Comparison of ENCODE assay signal across 20 cellular contexts in the genomic region with DNA sequence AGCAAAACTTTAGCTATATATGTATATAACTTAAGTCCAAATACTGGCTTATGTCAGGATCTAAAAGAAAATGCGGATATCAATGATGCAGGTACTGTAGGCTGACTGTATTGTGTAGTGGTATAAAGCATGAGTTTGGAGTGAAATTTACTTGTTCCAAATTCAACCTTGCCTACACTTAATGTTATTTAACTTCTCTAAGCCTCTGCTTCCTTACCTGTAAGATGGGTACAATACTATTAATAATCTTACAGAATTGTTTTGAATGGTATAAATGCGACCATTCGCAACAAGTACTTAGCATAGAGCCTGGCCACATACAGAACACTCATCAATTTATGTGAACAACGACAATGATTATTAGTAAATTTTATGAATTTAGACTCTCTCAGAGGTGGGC.
DNase-seq lines count a peak whose midpoint lies in the region; ATAC-seq, FAIRE-seq and TF ChIP-seq lines count a peak whose summit lies in the region.
"Had no signal": no experiment of that assay in that cellular context is flagged by ENCODE, and none has a peak within 500 bp of the region (broad histone marks: within the 10 kb centered on the region; RNA-seq: fewer than 3 reads in every experiment).

No MANE protein-coding gene starts in this region.

- 96% methylated on average over 4 of the region's 4 CpGs for WGBS in HepG2 (ENCODE audit: low lambda C conversion rate)
- WGBS in right lobe of liver (ENCODE audit: insufficient coverage, low coverage, low lambda C conversion rate, missing lambda C conversion rate): 73% methylated on average over 4 of the region's 4 CpGs

- FAIRE-seq in HepG2 (lab: Jason Lieb, UNC): no peak
- FAIRE-seq: H54 had no signal

- H3K27me3 ChIP-seq in HepG2 (ENCODE audit: control insufficient read depth in 1 of 2, insufficient read depth in 2 of 2, low read length in 2 of 2): no peaks in the 10 kb centered on the region
- no peaks in the 10 kb centered on the region for H3K27me3 ChIP-seq in right lobe of liver
- H3K27me3 ChIP-seq in SJCRH30: no peaks in the 10 kb centered on the region

- H2AFZ ChIP-seq in HepG2 (ENCODE audit: low read length): no peak overlapping the region

- peaks cover 12% of the 10 kb centered on the region; the same call in 1 of the 2 replicates for H4K20me1 ChIP-seq in HepG2 (ENCODE audit: insufficient read depth, low read length)

- TF ChIP-seq CTCF in HepG2 (CRISPR knock-in tag; IDR thresholded peaks at IDR 0.05) (no peak), right lobe of liver (IDR thresholded peaks at IDR 0.05) (no peak), glutamatergic neuron (IDR thresholded peaks at IDR 0.05; ENCODE audit: partially characterized antibody, unreplicated experiment) (no peak), nephron progenitor cell (IDR thresholded peaks at IDR 0.05) (no peak)

- H3K27ac Mint-ChIP-seq in glutamatergic neuron (ENCODE audit: unreplicated experiment) (peak overlapping the region; percentile 91), nephron progenitor cell (no peak overlapping the region)

- TF ChIP-seq EP300 in HepG2 (IDR thresholded peaks at IDR 0.05; ENCODE audit: low read depth in 2 of 2, low read length in 2 of 2): no peak
- TF ChIP-seq EP300 in HepG2 (CRISPR knock-in tag; IDR thresholded peaks at IDR 0.05; ENCODE audit: borderline replicate concordance): no peak

- H3K9me3 ChIP-seq in HepG2 (ENCODE audit: low read length) (no peaks in the 10 kb centered on the region), right lobe of liver (no peaks in the 10 kb centered on the region), SJCRH30 (replicated peaks) (no peaks in the 10 kb centered on the region)

- CTCF ChIA-PET in HepG2 (lab: Yijun Ruan, JAX; ENCODE audit: low intra/inter-chr PET ratio, low total read pairs): no interaction called here

- H3K4me3 Mint-ChIP-seq in glutamatergic neuron (ENCODE audit: unreplicated experiment) (no peak overlapping the region), nephron progenitor cell (no peak overlapping the region)
- H3K4me3 Mint-ChIP-seq: CD14-positive monocyte had no signal

- no peak overlapping the region; a peak in 1 of 6 replicates for H3K4me3 ChIP-seq in HepG2 (replicated peaks in 1 of 3; ENCODE audit: insufficient read depth in 1 of 3, low read depth in 2 of 3, low read length in 3 of 3)
- no peak overlapping the region for H3K4me3 ChIP-seq in right lobe of liver
- H3K4me3 ChIP-seq in SJCRH30: no peak overlapping the region

- H3K36me3 Mint-ChIP-seq in glutamatergic neuron (ENCODE audit: unreplicated experiment): no peaks in the 10 kb centered on the region
- H3K36me3 Mint-ChIP-seq in nephron progenitor cell (ENCODE audit: low read depth): peaks cover 11% of the 10 kb centered on the region

- TF ChIP-seq POLR2A in HepG2 (IDR thresholded peaks at IDR 0.05; ENCODE audit: insufficient read depth in 1 of 2, low read depth in 2 of 2, low read length in 2 of 2): no peak
- no peak for TF ChIP-seq POLR2A in right lobe of liver (IDR thresholded peaks at IDR 0.05)

- peaks cover 100% of the 10 kb centered on the region for H3K4me1 ChIP-seq in HepG2 (ENCODE audit: insufficient read depth, low read length)
- H3K4me1 ChIP-seq in right lobe of liver: peaks cover 0 to 58% (median 24%) of the 10 kb centered on the region in 4 donors
- H3K4me1 ChIP-seq in SJCRH30: peaks cover 64% of the 10 kb centered on the region

- DNase-seq in HepG2 (ENCODE audit: low spot score) (no peak), right lobe of liver (no peak), SJCRH30 (no peak), glutamatergic neuron (no peak), nephron progenitor cell (no peak)
- no peak for DNase-seq in NK-92 treated with Interleukin-12 subunit alpha and Interleukin-12 subunit beta, amount 100 ng/mL, for 24 hours (lab: John Stamatoyannopoulos, UW)
- DNase-seq: AML-193, GDM1, NCI-H1105 treated with DMSO at 0.1 percent for 48 hours, NCI-H226, NCI-H524, NCI-H774, SIG-M5, T-helper 1 cell had no signal

- peaks cover 60% of the 10 kb centered on the region for H3K4me1 Mint-ChIP-seq in glutamatergic neuron (ENCODE audit: low read depth, unreplicated experiment)
- peaks cover 85% of the 10 kb centered on the region for H3K4me1 Mint-ChIP-seq in nephron progenitor cell

- TF ChIP-seq RAD21 in HepG2 (CRISPR knock-in tag; IDR thresholded peaks at IDR 0.05): no peak

- intact Hi-C loops in HepG2 (cut with micrococcal nuclease; ENCODE audit: unreplicated experiment) (loop anchor here (5.0 kb wide), 1 partner anchor 68 kb away; no protein-coding TSS in a partner anchor), right lobe of liver (cut with DNase I) (loop anchor here in 1 of 2 donors (10.0 kb wide), 1 partner anchor 65 kb away; the partner anchor contains the start of gene SPRED2)

- H3K27me3 Mint-ChIP-seq in glutamatergic neuron (ENCODE audit: unreplicated experiment) (no peaks in the 10 kb centered on the region), nephron progenitor cell (ENCODE audit: low read depth, poor library complexity) (peaks cover under 1% of the 10 kb centered on the region)

- in situ Hi-C loops in HepG2 (cut with HindIII; ENCODE audit: extremely low pct_ligation_motif_present, low pct_unique_long_range_greater_than_20kb): no loop called here

- H3K79me2 ChIP-seq in HepG2 (ENCODE audit: insufficient read depth, low read length): peaks cover 95% of the 10 kb centered on the region

- POLR2A ChIA-PET in HepG2 (lab: Yijun Ruan, JAX): interaction anchor here (1.0 to 1.6 kb wide), 5 partner anchors 9 to 69 kb away, joined by 3 to 11 read pairs (median 3); partner anchors contain the start of gene SPRED2

- peak overlapping the region; percentile 67 for H3K27ac ChIP-seq in HepG2 (ENCODE audit: extremely low read length, insufficient read depth, low read length)
- H3K27ac ChIP-seq in right lobe of liver: no peak overlapping the region
- H3K27ac ChIP-seq in SJCRH30: peak overlapping the region; percentile 66; the same call in 1 of the 2 replicates

- no TSS peak for BruUV-seq in HepG2 (replicated peaks; lab: Mats Ljungman, UMichigan)

- peak overlapping the region; percentile 43; the same call in 1 of the 2 replicates for H3K4me2 ChIP-seq in HepG2 (ENCODE audit: low read depth, low read length)

- H3K36me3 ChIP-seq in HepG2 (replicated peaks in 1 of 2; ENCODE audit: control insufficient read depth in 1 of 2, insufficient read depth in 2 of 2, low read length in 2 of 2): 0 out of 5 replicates have a peak, but pooled peaks cover 0 to 6% of the 10 kb centered on the region in 2 experiments
- no peaks in the 10 kb centered on the region for H3K36me3 ChIP-seq in right lobe of liver
- no peaks in the 10 kb centered on the region for H3K36me3 ChIP-seq in SJCRH30

- H3K9ac ChIP-seq in HepG2 (ENCODE audit: insufficient read depth, low read depth, low read length): no peak overlapping the region

- ATAC-seq in HepG2 (no peak), right lobe of liver (no peak), HG03025 (IDR thresholded peaks at IDR 0.05; ENCODE audit: low FRiP score, unreplicated experiment) (no peak), GM21619 (IDR thresholded peaks at IDR 0.05; ENCODE audit: unreplicated experiment) (no peak)
- ATAC-seq: PC-3, SK-N-SH treated with all-trans-retinoic acid at 6 μM for 48 hours had no signal

- H3K9me3 Mint-ChIP-seq in glutamatergic neuron (ENCODE audit: unreplicated experiment) (peaks cover 2% of the 10 kb centered on the region), nephron progenitor cell (no peaks in the 10 kb centered on the region)
- H3K9me3 Mint-ChIP-seq: CD14-positive monocyte had no signal

TF ChIP-seq in HepG2, 621 proteins besides CTCF, POLR2A, EP300 and RAD21:
- TF ChIP-seq SETDB1 (CRISPR knock-in tag; IDR thresholded peaks at IDR 0.05; ENCODE audit: borderline replicate concordance) (no peak), ZNF451 (CRISPR knock-in tag; IDR thresholded peaks at IDR 0.05) (no peak), RCOR2 (CRISPR knock-in tag; IDR thresholded peaks at IDR 0.05) (peak; percentile 50; the same call in 1 of the 2 replicates), AKAP8 (CRISPR knock-in tag; IDR thresholded peaks at IDR 0.05) (no peak), ZNF629 (CRISPR knock-in tag; conservative IDR thresholded peaks at IDR 0.05) (peak; percentile 83), REL (CRISPR knock-in tag; conservative IDR thresholded peaks at IDR 0.05) (peak; percentile 39; the same call in 1 of the 2 replicates)
- TF ChIP-seq, protein P1, sequence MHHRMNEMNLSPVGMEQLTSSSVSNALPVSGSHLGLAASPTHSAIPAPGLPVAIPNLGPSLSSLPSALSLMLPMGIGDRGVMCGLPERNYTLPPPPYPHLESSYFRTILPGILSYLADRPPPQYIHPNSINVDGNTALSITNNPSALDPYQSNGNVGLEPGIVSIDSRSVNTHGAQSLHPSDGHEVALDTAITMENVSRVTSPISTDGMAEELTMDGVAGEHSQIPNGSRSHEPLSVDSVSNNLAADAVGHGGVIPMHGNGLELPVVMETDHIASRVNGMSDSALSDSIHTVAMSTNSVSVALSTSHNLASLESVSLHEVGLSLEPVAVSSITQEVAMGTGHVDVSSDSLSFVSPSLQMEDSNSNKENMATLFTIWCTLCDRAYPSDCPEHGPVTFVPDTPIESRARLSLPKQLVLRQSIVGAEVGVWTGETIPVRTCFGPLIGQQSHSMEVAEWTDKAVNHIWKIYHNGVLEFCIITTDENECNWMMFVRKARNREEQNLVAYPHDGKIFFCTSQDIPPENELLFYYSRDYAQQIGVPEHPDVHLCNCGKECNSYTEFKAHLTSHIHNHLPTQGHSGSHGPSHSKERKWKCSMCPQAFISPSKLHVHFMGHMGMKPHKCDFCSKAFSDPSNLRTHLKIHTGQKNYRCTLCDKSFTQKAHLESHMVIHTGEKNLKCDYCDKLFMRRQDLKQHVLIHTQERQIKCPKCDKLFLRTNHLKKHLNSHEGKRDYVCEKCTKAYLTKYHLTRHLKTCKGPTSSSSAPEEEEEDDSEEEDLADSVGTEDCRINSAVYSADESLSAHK (CRISPR knock-in tag; IDR thresholded peaks at IDR 0.05; ENCODE audit: borderline replicate concordance): no peak
TF ChIP-seq in HepG2: peak in this region for 3.

Comparison
In these comparisons a context has a peak if more than half of its experiments do, and no peak if none do; other contexts are left out.
1. H3K27ac ChIP-seq: peak in HepG2 (single experiment) and SJCRH30 (single experiment); none in right lobe of liver (0 of 3).